ENCODE assay signal across 11 cellular contexts in genomic region chr6:14841901-14842421, GRCh38.
DNase-seq lines count a peak whose midpoint lies in the region; ATAC-seq and TF ChIP-seq lines count a peak whose summit lies in the region.
"Had no signal": no experiment of that assay in that cellular context is flagged by ENCODE, and none has a peak within 500 bp of the region (broad histone marks: within the 10 kb centered on the region; RNA-seq: fewer than 3 reads in every experiment).

No MANE protein-coding gene starts in this region.

- H3K27me3 ChIP-seq in foreskin keratinocyte = no peaks in the 10 kb centered on the region
- peaks cover 25% of the 10 kb centered on the region for H3K27me3 ChIP-seq in smooth muscle cell (ENCODE audit: low read depth)
- H3K27me3 ChIP-seq in aorta (ENCODE audit: control insufficient read depth in 1 of 2, insufficient read depth in 2 of 2, low read length in 1 of 2) = no peaks in the 10 kb centered on the region

- peaks cover 2% of the 10 kb centered on the region for H3F3A ChIP-seq in smooth muscle cell (ENCODE audit: low read depth)

- H3K9ac ChIP-seq in smooth muscle cell (ENCODE audit: low read depth) = no peak overlapping the region

- ATAC-seq in foreskin keratinocyte (no peak), aorta (ENCODE audit: low FRiP score) (no peak)
- ATAC-seq: stimulated activated naive CD8-positive, alpha-beta T cell treated with anti-CD3 and anti-CD28 coated beads, Interleukin-15, amount 100 ng/mL, for 72 hours had no signal

- POLR2A ChIA-PET in HEK293 (lab: Yijun Ruan, JAX) = no interaction called here

- H3K4me3 ChIP-seq in HEK293 (ENCODE audit: low read depth, low read length) (no peak overlapping the region), smooth muscle cell (no peak overlapping the region), aorta (ENCODE audit: low read length in 2 of 2) (no peak overlapping the region)
- H3K4me3 ChIP-seq: spleen had no signal

- no peaks in the 10 kb centered on the region for H4K20me1 ChIP-seq in smooth muscle cell (ENCODE audit: low read depth)

- intact Hi-C loops in aorta (cut with DNase I) = no loop called here

- peak overlapping the region; percentile 25 for H3K4me2 ChIP-seq in smooth muscle cell

- H3K36me3 ChIP-seq in HEK293 (ENCODE audit: control insufficient read depth in 2 of 2, insufficient read depth in 1 of 2, low read length in 2 of 2) (no peaks in the 10 kb centered on the region), smooth muscle cell (ENCODE audit: low read depth) (no peaks in the 10 kb centered on the region), aorta (ENCODE audit: control insufficient read depth in 1 of 2, insufficient read depth in 2 of 2, low read length in 1 of 2) (no peaks in the 10 kb centered on the region)
- H3K36me3 ChIP-seq: spleen had no signal

- WGBS in smooth muscle cell (ENCODE audit: low lambda C conversion rate) = 21% methylated on average over 8 of the region's 8 CpGs
- 79 to 85% methylated on average over 8 of the region's 8 CpGs for WGBS in aorta, 2 donors

- TF ChIP-seq CTCF in HEK293 (tag by site-specific recombination; IDR thresholded peaks at IDR 0.05) (no peak), foreskin keratinocyte (conservative IDR thresholded peaks at IDR 0.05) (no peak), smooth muscle cell (IDR thresholded peaks at IDR 0.05; ENCODE audit: borderline replicate concordance, insufficient read depth, poor library complexity, severe bottlenecking) (no peak)

- CTCF ChIA-PET in HEK293 (lab: Yijun Ruan, JAX) = interaction anchor here (0.7 kb wide), 1 partner anchor 233 kb away, joined by 3 read pairs; no protein-coding TSS in a partner anchor

- no peaks in the 10 kb centered on the region for H3K4me1 ChIP-seq in HEK293 (ENCODE audit: control insufficient read depth, insufficient read depth, low read length)
- peaks cover 3% of the 10 kb centered on the region for H3K4me1 ChIP-seq in foreskin keratinocyte
- H3K4me1 ChIP-seq in smooth muscle cell (ENCODE audit: low read depth) = peaks cover 30% of the 10 kb centered on the region
- no peaks in the 10 kb centered on the region for H3K4me1 ChIP-seq in aorta (ENCODE audit: control insufficient read depth in 1 of 2, insufficient read depth in 2 of 2, low read length in 2 of 2)

- H3K27ac ChIP-seq in HEK293 (ENCODE audit: extremely low read depth, low read depth, low read length) = no peak overlapping the region
- no peak overlapping the region for H3K27ac ChIP-seq in foreskin keratinocyte
- no peak overlapping the region for H3K27ac ChIP-seq in smooth muscle cell (ENCODE audit: low read depth)
- H3K27ac ChIP-seq in aorta (ENCODE audit: low read depth in 1 of 2, low read length in 2 of 2) = no peak overlapping the region
- H3K27ac ChIP-seq: spleen had no signal

- H2AFZ ChIP-seq in smooth muscle cell (ENCODE audit: low read depth) = no peak overlapping the region

- no peaks in the 10 kb centered on the region for H3K9me3 ChIP-seq in HEK293 (ENCODE audit: control insufficient read depth, insufficient read depth, low read depth, low read length)
- no peaks in the 10 kb centered on the region for H3K9me3 ChIP-seq in smooth muscle cell (replicated peaks; ENCODE audit: low read depth)
- no peaks in the 10 kb centered on the region for H3K9me3 ChIP-seq in aorta (ENCODE audit: control insufficient read depth, low read length)
- H3K9me3 ChIP-seq: spleen had no signal

- DNase-seq in SKM-1 treated with dmso at 0.1 percent for 144 hours (lab: John Stamatoyannopoulos, UW; ENCODE audit: unreplicated experiment) = peak; percentile 20
- peak; percentile 19 to 42 for DNase-seq in foreskin keratinocyte
- no peak for DNase-seq in smooth muscle cell (lab: John Stamatoyannopoulos, UW; ENCODE audit: unreplicated experiment)
- no peak for DNase-seq in NCI-H1436 treated with DMSO at 0.1 percent for 48 hours (lab: John Stamatoyannopoulos, UW)
- no peak for DNase-seq in NCI-H345 treated with DMSO at 0.1 percent for 48 hours (lab: John Stamatoyannopoulos, UW; ENCODE audit: unreplicated experiment)
- DNase-seq in aorta = no peak
- DNase-seq: cortex of kidney; NCI-H1105; spleen; stimulated activated naive CD8-positive, alpha-beta T cell treated with anti-CD3 and anti-CD28 coated beads, Interleukin-15, amount 100 ng/mL, for 72 hours had no signal

- no peaks in the 10 kb centered on the region for H3K79me2 ChIP-seq in smooth muscle cell (ENCODE audit: low read depth)

TF ChIP-seq in HEK293, 187 proteins besides CTCF, POLR2A, EP300 and RAD21 (continues in another document):
- no peak for TF ChIP-seq KLF16 (tag by site-specific recombination; IDR thresholded peaks at IDR 0.05)
- TF ChIP-seq, protein P1, sequence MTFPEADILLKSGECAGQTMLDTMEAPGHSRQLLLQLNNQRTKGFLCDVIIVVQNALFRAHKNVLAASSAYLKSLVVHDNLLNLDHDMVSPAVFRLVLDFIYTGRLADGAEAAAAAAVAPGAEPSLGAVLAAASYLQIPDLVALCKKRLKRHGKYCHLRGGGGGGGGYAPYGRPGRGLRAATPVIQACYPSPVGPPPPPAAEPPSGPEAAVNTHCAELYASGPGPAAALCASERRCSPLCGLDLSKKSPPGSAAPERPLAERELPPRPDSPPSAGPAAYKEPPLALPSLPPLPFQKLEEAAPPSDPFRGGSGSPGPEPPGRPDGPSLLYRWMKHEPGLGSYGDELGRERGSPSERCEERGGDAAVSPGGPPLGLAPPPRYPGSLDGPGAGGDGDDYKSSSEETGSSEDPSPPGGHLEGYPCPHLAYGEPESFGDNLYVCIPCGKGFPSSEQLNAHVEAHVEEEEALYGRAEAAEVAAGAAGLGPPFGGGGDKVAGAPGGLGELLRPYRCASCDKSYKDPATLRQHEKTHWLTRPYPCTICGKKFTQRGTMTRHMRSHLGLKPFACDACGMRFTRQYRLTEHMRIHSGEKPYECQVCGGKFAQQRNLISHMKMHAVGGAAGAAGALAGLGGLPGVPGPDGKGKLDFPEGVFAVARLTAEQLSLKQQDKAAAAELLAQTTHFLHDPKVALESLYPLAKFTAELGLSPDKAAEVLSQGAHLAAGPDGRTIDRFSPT (tag by site-specific recombination; IDR thresholded peaks at IDR 0.05) = no peak
- no peak for TF ChIP-seq ZNF488 (tag by site-specific recombination; IDR thresholded peaks at IDR 0.05)
- TF ChIP-seq EGR2 (tag by site-specific recombination; IDR thresholded peaks at IDR 0.05; ENCODE audit: low read depth) = peak; percentile 69
- TF ChIP-seq ZNF596 (tag by site-specific recombination; IDR thresholded peaks at IDR 0.05) = no peak
- no peak for TF ChIP-seq HOXA7 (CRISPR knock-in tag; IDR thresholded peaks at IDR 0.05; ENCODE audit: borderline replicate concordance)
- TF ChIP-seq SCRT1 (tag by site-specific recombination; IDR thresholded peaks at IDR 0.05; ENCODE audit: borderline replicate concordance) = no peak
- TF ChIP-seq GLI2 (tag by site-specific recombination; IDR thresholded peaks at IDR 0.05; ENCODE audit: borderline replicate concordance, low read depth) = no peak
- TF ChIP-seq ZNF23 (tag by site-specific recombination; IDR thresholded peaks at IDR 0.05; ENCODE audit: borderline replicate concordance) = no peak
- no peak for TF ChIP-seq ZNF529 (tag by site-specific recombination; IDR thresholded peaks at IDR 0.05; ENCODE audit: insufficient replicate concordance)
- TF ChIP-seq ZNF311 (tag by site-specific recombination; IDR thresholded peaks at IDR 0.05; ENCODE audit: borderline replicate concordance) = no peak
- no peak for TF ChIP-seq MEIS1 (CRISPR knock-in tag; IDR thresholded peaks at IDR 0.05; ENCODE audit: borderline replicate concordance)
- TF ChIP-seq, protein P2, sequence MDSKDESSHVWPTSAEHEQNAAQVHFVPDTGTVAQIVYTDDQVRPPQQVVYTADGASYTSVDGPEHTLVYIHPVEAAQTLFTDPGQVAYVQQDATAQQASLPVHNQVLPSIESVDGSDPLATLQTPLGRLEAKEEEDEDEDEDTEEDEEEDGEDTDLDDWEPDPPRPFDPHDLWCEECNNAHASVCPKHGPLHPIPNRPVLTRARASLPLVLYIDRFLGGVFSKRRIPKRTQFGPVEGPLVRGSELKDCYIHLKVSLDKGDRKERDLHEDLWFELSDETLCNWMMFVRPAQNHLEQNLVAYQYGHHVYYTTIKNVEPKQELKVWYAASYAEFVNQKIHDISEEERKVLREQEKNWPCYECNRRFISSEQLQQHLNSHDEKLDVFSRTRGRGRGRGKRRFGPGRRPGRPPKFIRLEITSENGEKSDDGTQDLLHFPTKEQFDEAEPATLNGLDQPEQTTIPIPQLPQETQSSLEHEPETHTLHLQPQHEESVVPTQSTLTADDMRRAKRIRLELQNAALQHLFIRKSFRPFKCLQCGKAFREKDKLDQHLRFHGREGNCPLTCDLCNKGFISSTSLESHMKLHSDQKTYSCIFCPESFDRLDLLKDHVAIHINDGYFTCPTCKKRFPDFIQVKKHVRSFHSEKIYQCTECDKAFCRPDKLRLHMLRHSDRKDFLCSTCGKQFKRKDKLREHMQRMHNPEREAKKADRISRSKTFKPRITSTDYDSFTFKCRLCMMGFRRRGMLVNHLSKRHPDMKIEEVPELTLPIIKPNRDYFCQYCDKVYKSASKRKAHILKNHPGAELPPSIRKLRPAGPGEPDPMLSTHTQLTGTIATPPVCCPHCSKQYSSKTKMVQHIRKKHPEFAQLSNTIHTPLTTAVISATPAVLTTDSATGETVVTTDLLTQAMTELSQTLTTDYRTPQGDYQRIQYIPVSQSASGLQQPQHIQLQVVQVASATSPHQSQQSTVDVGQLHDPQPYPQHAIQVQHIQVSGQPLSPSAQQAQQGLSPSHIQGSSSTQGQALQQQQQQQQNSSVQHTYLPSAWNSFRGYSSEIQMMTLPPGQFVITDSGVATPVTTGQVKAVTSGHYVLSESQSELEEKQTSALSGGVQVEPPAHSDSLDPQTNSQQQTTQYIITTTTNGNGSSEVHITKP (tag by site-specific recombination; IDR thresholded peaks at IDR 0.05) = no peak
- no peak for TF ChIP-seq ZFP3 (tag by site-specific recombination; IDR thresholded peaks at IDR 0.05; ENCODE audit: low read depth)
- TF ChIP-seq KLF1 (tag by site-specific recombination; IDR thresholded peaks at IDR 0.05) = peak; percentile 90
- no peak for TF ChIP-seq ZSCAN16 (tag by site-specific recombination; IDR thresholded peaks at IDR 0.05)
- TF ChIP-seq ZXDB (tag by site-specific recombination; IDR thresholded peaks at IDR 0.05) = no peak

Comparison
In these comparisons a context has a peak if more than half of its experiments do, and no peak if none do; other contexts are left out.
1. DNase-seq: peak in SKM-1 treated with dmso at 0.1 percent for 144 hours (single experiment) and foreskin keratinocyte (2 of 2); none in smooth muscle cell (single experiment), NCI-H1436 treated with DMSO at 0.1 percent for 48 hours (single experiment), NCI-H345 treated with DMSO at 0.1 percent for 48 hours (single experiment) and aorta (0 of 2).